Comparison of ENCODE assay signal across 8 cellular contexts in the genomic region with DNA sequence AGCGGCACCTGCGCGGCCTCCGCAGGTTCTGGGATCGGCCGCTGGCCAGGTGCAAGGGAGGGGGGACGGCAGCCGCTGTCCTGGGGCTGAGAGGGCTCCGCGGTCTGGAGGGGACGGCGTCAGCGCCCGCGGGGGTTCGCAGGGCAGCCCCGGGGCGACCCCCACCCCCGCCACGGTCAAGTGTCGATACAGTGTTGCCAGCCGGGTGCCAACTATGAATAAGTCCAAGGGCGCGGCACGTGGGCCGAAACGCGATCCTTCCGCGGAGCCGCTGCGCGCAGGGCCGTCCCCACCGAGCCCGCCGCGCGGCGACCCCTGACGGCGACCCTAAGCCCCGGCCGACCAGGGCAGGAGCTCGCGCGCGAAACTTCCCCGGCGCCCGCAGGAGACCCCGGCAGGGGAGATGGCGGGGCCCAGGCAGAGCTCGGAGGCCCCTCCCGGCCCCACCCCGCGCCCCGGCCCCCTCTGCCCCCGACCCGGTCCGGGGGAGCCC. TPM values are rescaled to one million over a fixed set of nuclear protein-coding genes. Genes with fewer than 3 reads are reported as not detected.
DNase-seq lines count a peak whose midpoint lies in the region; ATAC-seq, FAIRE-seq and TF ChIP-seq lines count a peak whose summit lies in the region.

No MANE protein-coding gene starts in this region.

- H3K79me2 ChIP-seq in mesendoderm (ENCODE audit: control insufficient read depth, insufficient read depth, low read length) = no peaks in the 10 kb centered on the region

- peak overlapping the region; percentile 81 for H3K4ac ChIP-seq in mesendoderm (ENCODE audit: low read depth, low read length)

- H3K4me1 ChIP-seq in duodenal mucosa (ENCODE audit: control insufficient read depth in 1 of 2, insufficient read depth in 2 of 2, low read length in 2 of 2) = peaks cover 35 to 36% of the 10 kb centered on the region in 2 donors
- H3K4me1 ChIP-seq in mesendoderm (ENCODE audit: control insufficient read depth, low read depth, low read length) = no peaks in the 10 kb centered on the region
- peaks cover 5 to 34% (median 29%) of the 10 kb centered on the region in 5 donors for H3K4me1 ChIP-seq in subcutaneous abdominal adipose tissue (ENCODE audit: control insufficient read depth in 5 of 5, insufficient read depth in 5 of 5, low read length in 5 of 5)

- peak overlapping the region; percentile 68 to 70 for H3K4me3 ChIP-seq in duodenal mucosa (ENCODE audit: low read depth in 1 of 2, low read length in 2 of 2)
- H3K4me3 ChIP-seq in mesendoderm (ENCODE audit: low read length) = no peak overlapping the region
- H3K4me3 ChIP-seq in subcutaneous abdominal adipose tissue (ENCODE audit: low read depth in 1 of 5, low read length in 5 of 5) = peak overlapping the region in 4 of 5 donors; percentile 47 to 72 (median 62)

- no peaks in the 10 kb centered on the region for H3K79me1 ChIP-seq in mesendoderm (ENCODE audit: low read length)

- peak overlapping the region; percentile 89 for H3K18ac ChIP-seq in mesendoderm (ENCODE audit: low read length)

- H3K56ac ChIP-seq in mesendoderm (ENCODE audit: low read length) = peak overlapping the region; percentile 56

- H3K9ac ChIP-seq in duodenal mucosa (ENCODE audit: low read depth in 1 of 2, low read length in 2 of 2) = peak overlapping the region; percentile 42 to 43
- H3K9ac ChIP-seq in mesendoderm (ENCODE audit: low read length) = no peak overlapping the region
- peak overlapping the region in 4 of 5 donors; percentile 16 to 64 (median 60) for H3K9ac ChIP-seq in subcutaneous abdominal adipose tissue (ENCODE audit: low read length in 5 of 5)

- H4K8ac ChIP-seq in mesendoderm (ENCODE audit: low read depth, low read length) = peak overlapping the region; percentile 83

- in situ Hi-C loops in Caki2 (cut with HindIII; ENCODE audit: low pct_unique_long_range_greater_than_20kb, low sequenced_read_pairs) = no loop called here

- no peaks in the 10 kb centered on the region for H3K27me3 ChIP-seq in duodenal mucosa (ENCODE audit: control insufficient read depth in 1 of 2, insufficient read depth in 2 of 2, low read length in 2 of 2)
- no peaks in the 10 kb centered on the region for H3K27me3 ChIP-seq in mesendoderm (ENCODE audit: insufficient read depth, low read length, poor library complexity)
- H3K27me3 ChIP-seq in subcutaneous abdominal adipose tissue (ENCODE audit: control insufficient read depth in 5 of 5, insufficient read depth in 4 of 5, low read length in 5 of 5) = no peaks in the 10 kb centered on the region

- FAIRE-seq in HTR-8/SVneo (lab: Jason Lieb, UNC) = peak; percentile 33

- no peak for ATAC-seq in HG03159 (IDR thresholded peaks at IDR 0.05; ENCODE audit: unreplicated experiment)

- H3K27ac ChIP-seq in VCaP (peak overlapping the region; percentile 99), duodenal mucosa (ENCODE audit: low read depth, low read length) (peak overlapping the region; percentile 65), mesendoderm (ENCODE audit: low read depth, low read length) (no peak overlapping the region), subcutaneous abdominal adipose tissue (ENCODE audit: low read depth, low read length) (no peak overlapping the region)

- H2BK5ac ChIP-seq in mesendoderm (ENCODE audit: low read length) = no peak overlapping the region

- H4K5ac ChIP-seq in mesendoderm (ENCODE audit: low read length) = no peak overlapping the region

- H2AK5ac ChIP-seq in mesendoderm (ENCODE audit: low read length) = no peak overlapping the region

- H2BK15ac ChIP-seq in mesendoderm (replicated peaks; ENCODE audit: low read depth) = no peak overlapping the region

- TF ChIP-seq CTCF in VCaP (conservative IDR thresholded peaks at IDR 0.05) = no peak

- no peak overlapping the region for H2BK120ac ChIP-seq in mesendoderm (ENCODE audit: low read depth, low read length)

- no CpG with 5 or more reads among the region's 61 CpGs for WGBS in mesendoderm (ENCODE audit: extremely low coverage, insufficient coverage, low lambda C conversion rate)

- H3K9me3 ChIP-seq in duodenal mucosa (ENCODE audit: control insufficient read depth in 1 of 2, low read length in 2 of 2) (no peaks in the 10 kb centered on the region), subcutaneous abdominal adipose tissue (ENCODE audit: control insufficient read depth in 5 of 5, low read length in 5 of 5) (no peaks in the 10 kb centered on the region)

- DNase-seq in Caki2 (ENCODE audit: low read depth) = peak; percentile 40
- no peak for DNase-seq in HTR-8/SVneo (ENCODE audit: insufficient read length, low spot score)
- DNase-seq in mesendoderm = peak; percentile 34
- no peak for DNase-seq in GOT3 (lab: John Stamatoyannopoulos, UW)

- peak overlapping the region; percentile 52 for H3K4me2 ChIP-seq in mesendoderm (ENCODE audit: low read length)

- H3K36me3 ChIP-seq in duodenal mucosa (ENCODE audit: control insufficient read depth in 1 of 2, insufficient read depth in 2 of 2, low read length in 2 of 2) (peaks cover under 1 to 2% of the 10 kb centered on the region in 2 donors), mesendoderm (ENCODE audit: control insufficient read depth, insufficient read depth, low read length) (no peaks in the 10 kb centered on the region), subcutaneous abdominal adipose tissue (ENCODE audit: control insufficient read depth in 5 of 5, insufficient read depth in 5 of 5, low read length in 5 of 5) (peaks cover 0 to 8% (median 0%) of the 10 kb centered on the region in 5 donors)

- H3K23ac ChIP-seq in mesendoderm (ENCODE audit: low read length) = no peak overlapping the region

RNA-seq across cellular contexts. Expression of a gene that starts 0.7 kb away (rescaled TPM):
- total RNA-seq in Caki2 (2014; rRNA removed; shearing (Covaris generic); ENCODE audit: low replicate concordance) = 29.0 and 56.9 TPM in 2 replicates
- 11.7 TPM for polyA plus RNA-seq in mesendoderm (2013, experiment 1 of 2)
- polyA plus RNA-seq in mesendoderm (2013, experiment 2 of 2) = 11.5 TPM

Comparison
In these comparisons a context has a peak if more than half of its experiments do, and no peak if none do; other contexts are left out.
1. DNase-seq: peak in Caki2 (single experiment) and mesendoderm (single experiment); none in HTR-8/SVneo (single experiment) and GOT3 (single experiment).
2. H3K27ac ChIP-seq: peak in VCaP (single experiment) and duodenal mucosa (single experiment); none in mesendoderm (single experiment) and subcutaneous abdominal adipose tissue (single experiment).